ENCODE assay signal across 9 cellular contexts in genomic region chr7:93890464-93891068, GRCh38. TPM values are rescaled to one million over a fixed set of nuclear protein-coding genes. Genes with fewer than 3 reads are reported as not detected.
DNase-seq lines count a peak whose midpoint lies in the region; ATAC-seq and TF ChIP-seq lines count a peak whose summit lies in the region.
"Had no signal": no experiment of that assay in that cellular context is flagged by ENCODE, and none has a peak within 500 bp of the region (broad histone marks: within the 10 kb centered on the region; RNA-seq: fewer than 3 reads in every experiment).

TFPI2 (minus strand) TSS chr7:93890753; CDS start chr7:93890678, 75 bp downstream.

- TF ChIP-seq CTCF in left ventricle myocardium inferior (IDR thresholded peaks at IDR 0.05; ENCODE audit: borderline replicate concordance) (peak; percentile 11), psoas muscle (IDR thresholded peaks at IDR 0.05) (no peak)

- 0 to 1% (median 1%) methylated on average over 35 to 49 of the region's 49 CpGs for WGBS in psoas muscle, 3 donors

- H3K27me3 ChIP-seq in left ventricle myocardium inferior (ENCODE audit: low read depth) (peaks cover 20% of the 10 kb centered on the region), psoas muscle (ENCODE audit: insufficient read depth in 3 of 3, low read length in 2 of 3) (peaks cover 0 to 14% (median 0%) of the 10 kb centered on the region in 3 donors)

- no peaks in the 10 kb centered on the region for H3K9me3 ChIP-seq in left ventricle myocardium inferior (replicated peaks)
- no peaks in the 10 kb centered on the region for H3K9me3 ChIP-seq in psoas muscle

- peak within 1 kb of the TSS; percentile 42 for H3K4me3 Mint-ChIP-seq in activated CD4-positive, alpha-beta T cell treated with anti-CD3 and anti-CD28 coated beads, Interleukin-2, amount 10 ng/mL, durations not matched to agents 7 days and 5 days
- peak within 1 kb of the TSS; percentile 52 for H3K4me3 Mint-ChIP-seq in activated T-helper 1 cell treated with anti-CD3 and anti-CD28 coated beads, Interleukin-12 subunit alpha, Interleukin-12 subunit beta, Interleukin-2, Interleukin-4 antibody, amounts not matched to agents 30 ng/mL and 10 ng/mL and 1 ng/mL, durations not matched to agents 14 hours and 24 hours and 36 hours
- H3K4me3 Mint-ChIP-seq: dendritic cell treated with granulocyte-macrophage colony-stimulating factor and Interleukin-4, amounts not matched to agents 40 ng/mL and 50 ng/mL, for 4 days had no signal

- H3K4me1 ChIP-seq in left ventricle myocardium inferior (peaks cover 31% of the 10 kb centered on the region), psoas muscle (no peaks in the 10 kb centered on the region)

- intact Hi-C loops in activated T-helper 1 cell treated with anti-CD3 and anti-CD28 coated beads, Interleukin-12 subunit alpha, Interleukin-12 subunit beta, Interleukin-2, Interleukin-4 antibody, amounts not matched to agents 30 ng/mL and 10 ng/mL and 1 ng/mL, durations not matched to agents 14 hours and 24 hours and 36 hours (cut with micrococcal nuclease): no loop called here
- intact Hi-C loops in left ventricle myocardium inferior (cut with micrococcal nuclease) (loop anchor here (10.0 kb wide), 1 partner anchor 114 kb away; the partner anchor contains the start of gene BET1), psoas muscle (cut with DNase I) (loop anchor here (10.0 kb wide), 2 partner anchors 174 to 194 kb away; no protein-coding TSS in a partner anchor)

- no peak for DNase-seq in activated CD4-positive, alpha-beta T cell treated with anti-CD3 and anti-CD28 coated beads, Interleukin-2, amount 10 ng/mL, durations not matched to agents 7 days and 5 days
- no peak for DNase-seq in activated CD4-positive, alpha-beta T cell treated with anti-CD3 and anti-CD28 coated beads for 4 hours
- DNase-seq in activated T-helper 1 cell treated with anti-CD3 and anti-CD28 coated beads, Interleukin-12 subunit alpha, Interleukin-12 subunit beta, Interleukin-2, Interleukin-4 antibody, amounts not matched to agents 30 ng/mL and 10 ng/mL and 1 ng/mL, durations not matched to agents 14 hours and 24 hours and 36 hours (ENCODE audit: low spot score): no peak
- peak; percentile 21 for DNase-seq in left ventricle myocardium inferior
- DNase-seq in psoas muscle: peak in 1 of 2 donors; percentile 38
- no peak for DNase-seq in NAMALWA (ENCODE audit: low spot score)
- DNase-seq in activated effector memory CD4-positive, alpha-beta T cell treated with anti-CD3 and anti-CD28 coated beads, Interleukin-2, amount 50 U/mL, for 16 hours: no peak

- peaks cover 54% of the 10 kb centered on the region for H3K27me3 Mint-ChIP-seq in activated CD4-positive, alpha-beta T cell treated with anti-CD3 and anti-CD28 coated beads, Interleukin-2, amount 10 ng/mL, durations not matched to agents 7 days and 5 days
- peaks cover 32% of the 10 kb centered on the region for H3K27me3 Mint-ChIP-seq in activated T-helper 1 cell treated with anti-CD3 and anti-CD28 coated beads, Interleukin-12 subunit alpha, Interleukin-12 subunit beta, Interleukin-2, Interleukin-4 antibody, amounts not matched to agents 30 ng/mL and 10 ng/mL and 1 ng/mL, durations not matched to agents 14 hours and 24 hours and 36 hours (ENCODE audit: insufficient read depth)

- CTCF ChIA-PET in activated CD4-positive, alpha-beta T cell treated with anti-CD3 and anti-CD28 coated beads, Interleukin-2, amount 10 ng/mL, durations not matched to agents 7 days and 5 days (lab: Charles Lee): interaction anchor here (0.6 to 1.0 kb wide), 2 partner anchors 10 to 109 kb away, joined by 3 read pairs; no protein-coding TSS in a partner anchor

- no peak within 1 kb of the TSS for H3K27ac Mint-ChIP-seq in activated CD4-positive, alpha-beta T cell treated with anti-CD3 and anti-CD28 coated beads, Interleukin-2, amount 10 ng/mL, durations not matched to agents 7 days and 5 days
- H3K27ac Mint-ChIP-seq in activated T-helper 1 cell treated with anti-CD3 and anti-CD28 coated beads, Interleukin-12 subunit alpha, Interleukin-12 subunit beta, Interleukin-2, Interleukin-4 antibody, amounts not matched to agents 30 ng/mL and 10 ng/mL and 1 ng/mL, durations not matched to agents 14 hours and 24 hours and 36 hours: no peak within 1 kb of the TSS
- H3K27ac Mint-ChIP-seq: dendritic cell treated with granulocyte-macrophage colony-stimulating factor and Interleukin-4, amounts not matched to agents 40 ng/mL and 50 ng/mL, for 4 days had no signal

- peak; percentile 53 for ATAC-seq in HG03135 (IDR thresholded peaks at IDR 0.05; ENCODE audit: unreplicated experiment)
- peak in 2 of 4 donors; percentile 33 to 35 for ATAC-seq in psoas muscle

- H3K36me3 ChIP-seq in left ventricle myocardium inferior: no peaks in the 10 kb centered on the region
- no peaks in the 10 kb centered on the region for H3K36me3 ChIP-seq in psoas muscle (ENCODE audit: insufficient read depth in 1 of 2, low read depth in 1 of 2)

- POLR2A ChIA-PET in activated CD4-positive, alpha-beta T cell treated with anti-CD3 and anti-CD28 coated beads, Interleukin-2, amount 10 ng/mL, durations not matched to agents 7 days and 5 days (lab: Charles Lee): no interaction called here

- peaks cover 10% of the 10 kb centered on the region for H3K4me1 Mint-ChIP-seq in activated CD4-positive, alpha-beta T cell treated with anti-CD3 and anti-CD28 coated beads, Interleukin-2, amount 10 ng/mL, durations not matched to agents 7 days and 5 days
- H3K4me1 Mint-ChIP-seq in activated T-helper 1 cell treated with anti-CD3 and anti-CD28 coated beads, Interleukin-12 subunit alpha, Interleukin-12 subunit beta, Interleukin-2, Interleukin-4 antibody, amounts not matched to agents 30 ng/mL and 10 ng/mL and 1 ng/mL, durations not matched to agents 14 hours and 24 hours and 36 hours (ENCODE audit: low read depth): peaks cover 7% of the 10 kb centered on the region

- H3K4me3 ChIP-seq in left ventricle myocardium inferior (peak within 1 kb of the TSS; percentile 76), psoas muscle (peak within 1 kb of the TSS; percentile 62)

- H3K27ac ChIP-seq in left ventricle myocardium inferior (replicated peaks) (peak within 1 kb of the TSS; percentile 62), psoas muscle (no peak within 1 kb of the TSS)

- no peaks in the 10 kb centered on the region for H3K36me3 Mint-ChIP-seq in activated CD4-positive, alpha-beta T cell treated with anti-CD3 and anti-CD28 coated beads, Interleukin-2, amount 10 ng/mL, durations not matched to agents 7 days and 5 days (ENCODE audit: low read depth)
- no peaks in the 10 kb centered on the region for H3K36me3 Mint-ChIP-seq in activated T-helper 1 cell treated with anti-CD3 and anti-CD28 coated beads, Interleukin-12 subunit alpha, Interleukin-12 subunit beta, Interleukin-2, Interleukin-4 antibody, amounts not matched to agents 30 ng/mL and 10 ng/mL and 1 ng/mL, durations not matched to agents 14 hours and 24 hours and 36 hours (ENCODE audit: low read depth)

- no peaks in the 10 kb centered on the region for H3K9me3 Mint-ChIP-seq in activated CD4-positive, alpha-beta T cell treated with anti-CD3 and anti-CD28 coated beads, Interleukin-2, amount 10 ng/mL, durations not matched to agents 7 days and 5 days
- no peaks in the 10 kb centered on the region for H3K9me3 Mint-ChIP-seq in activated T-helper 1 cell treated with anti-CD3 and anti-CD28 coated beads, Interleukin-12 subunit alpha, Interleukin-12 subunit beta, Interleukin-2, Interleukin-4 antibody, amounts not matched to agents 30 ng/mL and 10 ng/mL and 1 ng/mL, durations not matched to agents 14 hours and 24 hours and 36 hours
- H3K9me3 Mint-ChIP-seq: dendritic cell treated with granulocyte-macrophage colony-stimulating factor and Interleukin-4, amounts not matched to agents 40 ng/mL and 50 ng/mL, for 4 days had no signal

RNA-seq across cellular contexts. Expression of gene TFPI2, which starts in this region (rescaled TPM):
- total RNA-seq in activated CD4-positive, alpha-beta T cell treated with anti-CD3 and anti-CD28 coated beads, Interleukin-2, amount 10 ng/mL, durations not matched to agents 7 days and 5 days: not detected
- total RNA-seq in activated T-helper 1 cell treated with anti-CD3 and anti-CD28 coated beads, Interleukin-12 subunit alpha, Interleukin-12 subunit beta, Interleukin-2, Interleukin-4 antibody, amounts not matched to agents 30 ng/mL and 10 ng/mL and 1 ng/mL, durations not matched to agents 14 hours and 24 hours and 36 hours: not detected in 2 replicates
- 1.5 TPM for total RNA-seq in left ventricle myocardium inferior
- total RNA-seq in psoas muscle: 1 to 10 TPM in 3 of 4 donors, under 1 TPM in 1; 0.79 to 7.5 (median 2.4) TPM
- 1 to 10 TPM in 2 of 3 donors, under 1 TPM in 1; 0.66 to 2.4 (median 2.3) TPM for polyA plus RNA-seq in psoas muscle
